18 cellular contexts compared by ENCODE assay signal in genomic region chr16:22314661-22315626, GRCh38. TPM values are rescaled to one million over a fixed set of nuclear protein-coding genes. Genes with fewer than 3 reads are reported as not detected.
DNase-seq lines count a peak whose midpoint lies in the region; ATAC-seq and TF ChIP-seq lines count a peak whose summit lies in the region.
"Had no signal": no experiment of that assay in that cellular context is flagged by ENCODE, and none has a peak within 500 bp of the region (broad histone marks: within the 10 kb centered on the region; RNA-seq: fewer than 3 reads in every experiment).

No MANE protein-coding gene starts in this region.

- no peaks in the 10 kb centered on the region for H3K27me3 ChIP-seq in psoas muscle (ENCODE audit: insufficient read depth in 3 of 3, low read length in 2 of 3)
- H3K27me3 ChIP-seq: right lobe of liver, vagina had no signal

- H3K27ac ChIP-seq in epithelial cell of prostate = peak overlapping the region; percentile 61
- no peak overlapping the region for H3K27ac ChIP-seq in psoas muscle
- H3K27ac ChIP-seq: KMS-11, right lobe of liver, vagina had no signal

- no peak for TF ChIP-seq CTCF in psoas muscle (IDR thresholded peaks at IDR 0.05)

- H3K9me3 ChIP-seq in psoas muscle = no peaks in the 10 kb centered on the region
- H3K9me3 ChIP-seq: right lobe of liver, vagina had no signal

- intact Hi-C loops in psoas muscle (cut with DNase I) = no loop called here

- ATAC-seq in psoas muscle = peak; percentile 24 to 52 (median 34)
- ATAC-seq: HCT116, left ventricle myocardium superior had no signal

- 74 to 78% (median 75%) methylated on average over 35 to 37 of the region's 37 CpGs for WGBS in psoas muscle, 3 donors

- H3K4me3 ChIP-seq in psoas muscle = no peak overlapping the region
- H3K4me3 ChIP-seq: right lobe of liver, vagina had no signal

- DNase-seq in ELF-1 (ENCODE audit: low read depth, low spot score) = peak; percentile 42
- DNase-seq in epithelial cell of prostate (ENCODE audit: low read depth, low spot score) = peak; percentile 20
- DNase-seq in psoas muscle = no peak
- no peak for DNase-seq in NK-92 (lab: John Stamatoyannopoulos, UW; ENCODE audit: unreplicated experiment)
- DNase-seq in NCI-H748 (lab: John Stamatoyannopoulos, UW; ENCODE audit: unreplicated experiment) = no peak
- DNase-seq in NCI-H69 (lab: John Stamatoyannopoulos, UW) = no peak
- DNase-seq: activated CD4-positive, CD25-positive, alpha-beta regulatory T cell treated with anti-CD3 and anti-CD28 coated beads, Interleukin-2, amount 50 U/mL, for 72 hours; activated gamma-delta T cell; EL; left ventricle myocardium superior; NCI-H1092; NCI-H2081 treated with DMSO at 0.1 percent for 48 hours; NCI-H510A treated with DMSO at 0.1 percent for 48 hours had no signal

- H3K36me3 ChIP-seq in psoas muscle (ENCODE audit: insufficient read depth in 1 of 2, low read depth in 1 of 2) = peaks cover under 1 to 98% of the 10 kb centered on the region in 2 donors

- peaks cover 3% of the 10 kb centered on the region for H3K4me1 ChIP-seq in psoas muscle
- H3K4me1 ChIP-seq: right lobe of liver, vagina had no signal

TF ChIP-seq in PFSK-1, 5 proteins besides CTCF, POLR2A, EP300 and RAD21:
- TF ChIP-seq SIN3A (IDR thresholded peaks at IDR 0.05; ENCODE audit: borderline replicate concordance, insufficient read depth, low read length) (no peak), POLR2AphosphoS5 (IDR thresholded peaks at IDR 0.05; ENCODE audit: low read depth, low read length) (0 out of 2 replicates have a peak, but pooled peaks have one; percentile 20)

RNA-seq across cellular contexts. Expression of gene POLR3E, which starts 17.7 kb away (rescaled TPM):
- 126 TPM for polyA plus RNA-seq in PFSK-1 (2012; ENCODE audit: insufficient read length, low read depth)
- total RNA-seq in psoas muscle = 100 to 1,000 TPM in 1 of 4 donors, 10 to 100 TPM in 3; 63.8 to 119 (median 92.5) TPM
- polyA plus RNA-seq in psoas muscle = 10 to 100 TPM; 45.6 to 96.1 (median 71.2) TPM

RNA-seq across cellular contexts. Expression of gene CDR2, which starts 59.5 kb away (rescaled TPM):
- polyA plus RNA-seq in PFSK-1 (2012; ENCODE audit: insufficient read length, low read depth) = 26.7 TPM
- 10 to 100 TPM in 1 of 4 donors, 1 to 10 TPM in 3; 4.0 to 11.9 (median 4.5) TPM for total RNA-seq in psoas muscle
- 1 to 10 TPM; 2.2 to 5.3 (median 4.5) TPM for polyA plus RNA-seq in psoas muscle

Comparison
In these comparisons a context has a peak if more than half of its experiments do, and no peak if none do; other contexts are left out.
1. DNase-seq: peak in ELF-1 (single experiment) and epithelial cell of prostate (single experiment); none in psoas muscle (0 of 2), NK-92 (single experiment), NCI-H748 (single experiment) and NCI-H69 (single experiment).